9 cellular contexts compared by ENCODE assay signal in genomic region chr5:163696270-163696887, GRCh38.
DNase-seq lines count a peak whose midpoint lies in the region; ATAC-seq and TF ChIP-seq lines count a peak whose summit lies in the region.
"Had no signal": no experiment of that assay in that cellular context is flagged by ENCODE, and none has a peak within 500 bp of the region (broad histone marks: within the 10 kb centered on the region; RNA-seq: fewer than 3 reads in every experiment).

No MANE protein-coding gene starts in this region.

- no CpG with 5 or more reads among the region's 10 CpGs for WGBS in trophoblast cell (ENCODE audit: extremely low coverage, insufficient coverage, insufficient read length)

- no peak overlapping the region for H3K4me2 ChIP-seq in trophoblast cell (ENCODE audit: low read length)

- no peak overlapping the region for H2BK12ac ChIP-seq in trophoblast cell (ENCODE audit: low read length)

- TF ChIP-seq CTCF in WI38 (IDR thresholded peaks at IDR 0.05; ENCODE audit: low read depth, low read length), result peak; percentile 66

- H3K9ac ChIP-seq in trophoblast cell (ENCODE audit: low read length), result no peak overlapping the region

- H3K79me1 ChIP-seq in trophoblast cell (ENCODE audit: low read length), result no peaks in the 10 kb centered on the region

- no peak overlapping the region for H3K14ac ChIP-seq in trophoblast cell (ENCODE audit: low read length)

- H2AFZ ChIP-seq in trophoblast cell (ENCODE audit: insufficient read depth, low read length, poor library complexity), result no peak overlapping the region

- peak in 10 of 14 donors; percentile 2 to 48 (median 21) for DNase-seq in C1 segment of cervical spinal cord (lab: John Stamatoyannopoulos, UW)
- DNase-seq in NCI-H2029 (lab: John Stamatoyannopoulos, UW), result peak; percentile 39
- peak; percentile 74 for DNase-seq in glomerular endothelial cell (ENCODE audit: extremely low read depth, low read depth, low spot score)
- DNase-seq in trophoblast cell, result peak; percentile 47 to 73
- no peak for DNase-seq in activated T-cell treated with anti-CD3 and anti-CD28 coated beads, Interleukin-2, amount 50 U/mL, for 1 hour

- no peak overlapping the region for H2AK5ac ChIP-seq in trophoblast cell (ENCODE audit: low read length)

- no peaks in the 10 kb centered on the region for H3K27me3 ChIP-seq in trophoblast cell (ENCODE audit: insufficient read depth, low read length)

- no peak overlapping the region for H3K27ac ChIP-seq in trophoblast cell (ENCODE audit: low read depth, low read length)
- H3K27ac ChIP-seq: SK-N-MC had no signal

- H4K91ac ChIP-seq in trophoblast cell (ENCODE audit: low read depth, low read length), result no peak overlapping the region

- no peak overlapping the region for H3K23ac ChIP-seq in trophoblast cell (ENCODE audit: low read length)

- no peak overlapping the region for H2BK5ac ChIP-seq in trophoblast cell (ENCODE audit: low read depth, low read length, poor library complexity)

- no peak overlapping the region for H4K12ac ChIP-seq in trophoblast cell (ENCODE audit: low read depth, low read length)

- no peak overlapping the region for H3K18ac ChIP-seq in trophoblast cell (ENCODE audit: low read length)

- no peak overlapping the region for H4K8ac ChIP-seq in trophoblast cell (ENCODE audit: low read depth, low read length)

- ATAC-seq in GM18870 (IDR thresholded peaks at IDR 0.05; ENCODE audit: unreplicated experiment) (peak; percentile 94), HG02981 (IDR thresholded peaks at IDR 0.05; ENCODE audit: unreplicated experiment) (peak; percentile 91)

- no peak overlapping the region for H2BK120ac ChIP-seq in trophoblast cell (ENCODE audit: insufficient read depth, low read length, poor library complexity)

- no peaks in the 10 kb centered on the region for H3K4me1 ChIP-seq in trophoblast cell (ENCODE audit: control insufficient read depth in 1 of 2, insufficient read depth in 2 of 2, low read length in 2 of 2)

- no peaks in the 10 kb centered on the region for H3K36me3 ChIP-seq in trophoblast cell (ENCODE audit: control insufficient read depth in 1 of 2, insufficient read depth in 2 of 2, low read length in 2 of 2)

- no peaks in the 10 kb centered on the region for H3K79me2 ChIP-seq in trophoblast cell (ENCODE audit: control insufficient read depth, insufficient read depth, low read length, poor library complexity)

- no peak overlapping the region for H3K4ac ChIP-seq in trophoblast cell (ENCODE audit: low read depth, low read length)

- no peaks in the 10 kb centered on the region for H3K9me3 ChIP-seq in trophoblast cell (ENCODE audit: insufficient read depth, low read depth, low read length)

- H3K4me3 ChIP-seq in WI38 (ENCODE audit: low read depth, low read length) (no peak overlapping the region), trophoblast cell (ENCODE audit: low read depth, low read length) (no peak overlapping the region)
- H3K4me3 ChIP-seq: SK-N-MC had no signal
